ENCODE assay signal across 28 cellular contexts in genomic region chr22:42979606-42980005, GRCh38.
"Had no signal": no experiment of that assay in that cellular context is flagged by ENCODE, and none has a peak within 500 bp of the region (broad histone marks: within the 10 kb centered on the region; RNA-seq: fewer than 3 reads in every experiment).

No MANE protein-coding gene starts in this region.

- H2AFZ ChIP-seq: neural progenitor cell, parathyroid adenoma had no signal

- H3K27ac ChIP-seq: vagina had no signal

- H3K4me1 ChIP-seq: parathyroid adenoma had no signal

- H3K36me3 ChIP-seq: adrenal gland, left lung, neural progenitor cell, right atrium auricular region, transverse colon, vagina had no signal

- H3K27me3 ChIP-seq: adrenal gland, body of pancreas, left lung, neural progenitor cell, right atrium auricular region, transverse colon, vagina had no signal

- FAIRE-seq: frontal cortex, islet of Langerhans had no signal

- H3K9me3 ChIP-seq: adrenal gland, body of pancreas, left lung, right atrium auricular region, transverse colon, vagina had no signal

- H3K4me3 ChIP-seq: adrenal gland, body of pancreas, left lung, neural progenitor cell, right atrium auricular region, transverse colon, vagina had no signal

- H3K9ac ChIP-seq: neural progenitor cell, parathyroid adenoma had no signal

- DNase-seq: activated CD4-positive, alpha-beta memory T cell treated with anti-CD3 and anti-CD28 coated beads for 36 hours; activated CD4-positive, alpha-beta T cell treated with anti-CD3 and anti-CD28 coated beads, Interleukin-2, amount 10 ng/mL, durations not matched to agents 24 days and 14 days; activated CD8-positive, alpha-beta memory T cell treated with anti-CD3 and anti-CD28 coated beads, Interleukin-2, amount 50 U/mL, for 4 hours; activated effector memory CD4-positive, alpha-beta T cell treated with anti-CD3 and anti-CD28 coated beads, Interleukin-2, amount 50 U/mL, for 16 hours; activated naive CD4-positive, alpha-beta T cell treated with anti-CD3 and anti-CD28 coated beads for 36 hours; activated naive CD8-positive, alpha-beta T cell treated with anti-CD3 and anti-CD28 coated beads for 36 hours; activated T-cell treated with anti-CD3 and anti-CD28 coated beads, Interleukin-2, amount 50 U/mL, for 1 hour; aorta; body of pancreas; caudate nucleus; cortex of kidney; endodermal cell; glutamatergic neuron; left lung; midbrain; naive thymus-derived CD8-positive, alpha-beta T cell; occipital lobe; stimulated activated CD4-positive, alpha-beta T cell treated with anti-CD3 and anti-CD28 coated beads, Interleukin-2, amount 100 ng/mL, for 48 hours; stimulated activated naive CD4-positive, alpha-beta T cell treated with Interleukin-2 at 50 U/mL for 16 hours; transverse colon had no signal

- ATAC-seq: activated CD4-positive, CD25-positive, alpha-beta regulatory T cell treated with anti-CD3 and anti-CD28 coated beads, Interleukin-2, amount 50 U/mL, for 24 hours; naive thymus-derived CD8-positive, alpha-beta T cell had no signal
